11 cellular contexts compared by ENCODE assay signal in genomic region chr2:229475753-229476152, GRCh38.
"Had no signal": no experiment of that assay in that cellular context is flagged by ENCODE, and none has a peak within 500 bp of the region (broad histone marks: within the 10 kb centered on the region; RNA-seq: fewer than 3 reads in every experiment).

No MANE protein-coding gene starts in this region.

- H2AFZ ChIP-seq: neural progenitor cell had no signal

- H3K27me3 Mint-ChIP-seq: activated CD4-positive, alpha-beta memory T cell treated with anti-CD3 and anti-CD28 coated beads, Interleukin-2, amount 10 ng/mL, durations not matched to agents 7 days and 5 days had no signal

- FAIRE-seq: colon had no signal

- H3K4me1 ChIP-seq: ascending aorta, left ventricle myocardium inferior, neural progenitor cell, thyroid gland, uterus had no signal

- H3K36me3 Mint-ChIP-seq: neural progenitor cell had no signal

- H3K9me3 Mint-ChIP-seq: activated CD4-positive, alpha-beta memory T cell treated with anti-CD3 and anti-CD28 coated beads, Interleukin-2, amount 10 ng/mL, durations not matched to agents 7 days and 5 days; neural progenitor cell had no signal

- H3K9ac ChIP-seq: neural progenitor cell had no signal

- H3K4me3 ChIP-seq: ascending aorta, left ventricle myocardium inferior, neural progenitor cell, ovary, thyroid gland, uterus had no signal

- H3K36me3 ChIP-seq: ascending aorta, left ventricle myocardium inferior, neural progenitor cell, ovary, thyroid gland, uterus had no signal

- H3K27ac Mint-ChIP-seq: activated CD4-positive, alpha-beta memory T cell treated with anti-CD3 and anti-CD28 coated beads, Interleukin-2, amount 10 ng/mL, durations not matched to agents 7 days and 5 days; neural progenitor cell had no signal

- DNase-seq: activated CD4-positive, alpha-beta memory T cell treated with anti-CD3 and anti-CD28 coated beads, Interleukin-2, amount 10 ng/mL, durations not matched to agents 7 days and 5 days; activated CD4-positive, alpha-beta T cell treated with anti-CD3 and anti-CD28 coated beads for 1 hour; activated naive CD4-positive, alpha-beta T cell; left ventricle myocardium inferior; ovary; stimulated activated CD4-positive, alpha-beta T cell treated with anti-CD3 and anti-CD28 coated beads, Interleukin-15, amount 100 ng/mL, for 24 hours; thyroid gland; uterus had no signal

- H3K27me3 ChIP-seq: ascending aorta, neural progenitor cell, ovary, thyroid gland, uterus had no signal

- H3K4me1 Mint-ChIP-seq: activated CD4-positive, alpha-beta memory T cell treated with anti-CD3 and anti-CD28 coated beads, Interleukin-2, amount 10 ng/mL, durations not matched to agents 7 days and 5 days had no signal

- H3K9me3 ChIP-seq: ascending aorta, left ventricle myocardium inferior, ovary, thyroid gland, uterus had no signal

- H3K27ac ChIP-seq: ascending aorta, left ventricle myocardium inferior, neural progenitor cell, ovary, thyroid gland, uterus had no signal

- H3K4me3 Mint-ChIP-seq: activated CD4-positive, alpha-beta memory T cell treated with anti-CD3 and anti-CD28 coated beads, Interleukin-2, amount 10 ng/mL, durations not matched to agents 7 days and 5 days; neural progenitor cell had no signal

- H3K4me2 ChIP-seq: neural progenitor cell had no signal
